In the genomic region with DNA sequence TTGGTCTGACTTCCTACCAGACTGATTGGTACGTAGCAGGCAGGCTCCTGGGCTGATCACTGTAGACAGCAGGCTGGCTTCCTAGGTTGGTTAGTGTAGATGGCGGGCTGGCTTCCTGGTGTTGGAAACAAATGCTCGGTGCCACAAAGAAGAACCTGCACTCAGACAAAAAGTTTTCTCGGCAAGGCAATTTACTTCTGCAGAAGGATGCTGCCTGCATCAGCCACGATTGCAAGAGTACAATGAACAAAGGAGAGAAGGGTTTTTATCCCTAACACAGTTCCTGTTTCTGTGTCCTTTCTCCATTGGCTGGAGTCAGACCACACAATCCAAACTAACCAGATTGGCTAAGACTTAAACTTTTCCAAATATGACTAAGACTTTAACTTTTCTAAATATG, we compare ENCODE assay signal across 21 cellular contexts.
DNase-seq lines count a peak whose midpoint lies in the region; ATAC-seq, FAIRE-seq and TF ChIP-seq lines count a peak whose summit lies in the region.
"Had no signal": no experiment of that assay in that cellular context is flagged by ENCODE, and none has a peak within 500 bp of the region (broad histone marks: within the 10 kb centered on the region; RNA-seq: fewer than 3 reads in every experiment).

No MANE protein-coding gene starts in this region.

- in situ Hi-C loops in HepG2 (cut with HindIII; ENCODE audit: extremely low pct_ligation_motif_present, low pct_unique_long_range_greater_than_20kb): no loop called here
- in situ Hi-C loops in KBM-7 (cut with MboI; ENCODE audit: low pct_unique_long_range_greater_than_20kb, low sequenced_read_pairs): no loop called here

- TF ChIP-seq RAD21 in HepG2 (CRISPR knock-in tag; IDR thresholded peaks at IDR 0.05): no peak

- H3K56ac ChIP-seq in mesendoderm (ENCODE audit: low read length): no peak overlapping the region

- TF ChIP-seq EP300 in HepG2 (IDR thresholded peaks at IDR 0.05; ENCODE audit: low read depth in 2 of 2, low read length in 2 of 2) (no peak), HepG2 (CRISPR knock-in tag; IDR thresholded peaks at IDR 0.05; ENCODE audit: borderline replicate concordance) (no peak)

- no peak overlapping the region for H3K18ac ChIP-seq in mesendoderm (ENCODE audit: low read length)

- H4K20me1 ChIP-seq in HepG2 (ENCODE audit: insufficient read depth, low read length): no peaks in the 10 kb centered on the region

- ATAC-seq in HepG2: no peak
- no peak for ATAC-seq in right lobe of liver
- no peak for ATAC-seq in GM19351 (IDR thresholded peaks at IDR 0.05; ENCODE audit: unreplicated experiment)
- ATAC-seq: CD8-positive, alpha-beta T cell; K562 had no signal

- H3K79me2 ChIP-seq in HepG2 (ENCODE audit: insufficient read depth, low read length): no peaks in the 10 kb centered on the region
- H3K79me2 ChIP-seq in mesendoderm (ENCODE audit: control insufficient read depth, insufficient read depth, low read length): no peaks in the 10 kb centered on the region

- no TSS peak for BruUV-seq in HepG2 (replicated peaks; lab: Mats Ljungman, UMichigan)

- no peak overlapping the region for H3K23ac ChIP-seq in mesendoderm (ENCODE audit: low read length)

- 30% methylated on average over 5 of the region's 5 CpGs for WGBS in HepG2 (ENCODE audit: low lambda C conversion rate)
- 60% methylated on average over 2 of the region's 5 CpGs for WGBS in right lobe of liver (ENCODE audit: insufficient coverage, low coverage, low lambda C conversion rate, missing lambda C conversion rate)
- WGBS in mesendoderm (ENCODE audit: extremely low coverage, insufficient coverage, low lambda C conversion rate): no CpG with 5 or more reads among the region's 5 CpGs

- no peak overlapping the region for H2BK5ac ChIP-seq in mesendoderm (ENCODE audit: low read length)

- no peaks in the 10 kb centered on the region for H3K36me3 ChIP-seq in HepG2 (replicated peaks in 1 of 2; ENCODE audit: control insufficient read depth in 1 of 2, insufficient read depth in 2 of 2, low read length in 2 of 2)
- no peaks in the 10 kb centered on the region for H3K36me3 ChIP-seq in right lobe of liver
- H3K36me3 ChIP-seq in mesendoderm (ENCODE audit: control insufficient read depth, insufficient read depth, low read length): no peaks in the 10 kb centered on the region
- H3K36me3 ChIP-seq: MG63 had no signal

- H2BK15ac ChIP-seq in mesendoderm (replicated peaks; ENCODE audit: low read depth): no peak overlapping the region

- H4K5ac ChIP-seq in mesendoderm (ENCODE audit: low read length): no peak overlapping the region

- H3K9ac ChIP-seq in HepG2 (ENCODE audit: insufficient read depth, low read depth, low read length) (no peak overlapping the region), mesendoderm (ENCODE audit: low read length) (no peak overlapping the region)
- H3K9ac ChIP-seq: SK-N-SH had no signal

- CTCF ChIA-PET in HepG2 (lab: Yijun Ruan, JAX; ENCODE audit: low intra/inter-chr PET ratio, low total read pairs): no interaction called here

- no peak for FAIRE-seq in HepG2 (lab: Jason Lieb, UNC)
- FAIRE-seq: G401.6, H54, K562 had no signal

- no peak overlapping the region for H3K4ac ChIP-seq in mesendoderm (ENCODE audit: low read depth, low read length)

- intact Hi-C loops in HepG2 (cut with micrococcal nuclease; ENCODE audit: unreplicated experiment) (no loop called here), right lobe of liver (cut with DNase I) (no loop called here)

- no peak for DNase-seq in HepG2 (ENCODE audit: low spot score)
- no peak for DNase-seq in right lobe of liver
- DNase-seq in KBM-7: peak; percentile 6
- DNase-seq in coronary artery (ENCODE audit: low spot score): peak; percentile 28
- DNase-seq in mesendoderm: peak; percentile 31
- DNase-seq in NCI-H2107 (lab: John Stamatoyannopoulos, UW): no peak
- DNase-seq: Caco-2; CD8-positive, alpha-beta T cell; MG63; NCI-H1105 treated with DMSO at 0.1 percent for 48 hours; NCI-H2029; NCI-H345; NCI-H510A treated with DMSO at 0.1 percent for 48 hours; NCI-H774; SK-N-SH; SW 1271 had no signal

- no peak for TF ChIP-seq POLR2A in HepG2 (IDR thresholded peaks at IDR 0.05; ENCODE audit: insufficient read depth in 1 of 2, low read depth in 2 of 2, low read length in 2 of 2)
- no peak for TF ChIP-seq POLR2A in right lobe of liver (IDR thresholded peaks at IDR 0.05)

- H3K4me2 ChIP-seq in HepG2 (ENCODE audit: low read depth, low read length) (no peak overlapping the region), mesendoderm (ENCODE audit: low read length) (no peak overlapping the region)
- H3K4me2 ChIP-seq: SK-N-SH had no signal

- TF ChIP-seq CTCF in HepG2 (CRISPR knock-in tag; IDR thresholded peaks at IDR 0.05) (no peak), right lobe of liver (IDR thresholded peaks at IDR 0.05) (no peak), coronary artery (IDR thresholded peaks at IDR 0.05) (no peak)

- no peak overlapping the region for H2AK5ac ChIP-seq in mesendoderm (ENCODE audit: low read length)

- H3K27ac ChIP-seq in HepG2 (ENCODE audit: extremely low read length, insufficient read depth, low read length) (no peak overlapping the region), right lobe of liver (no peak overlapping the region), coronary artery (no peak overlapping the region), mesendoderm (ENCODE audit: low read depth, low read length) (no peak overlapping the region)
- H3K27ac ChIP-seq: C4-2B had no signal

- H2AFZ ChIP-seq in HepG2 (ENCODE audit: low read length): no peak overlapping the region

- POLR2A ChIA-PET in HepG2 (lab: Yijun Ruan, JAX): no interaction called here

- H3K4me1 ChIP-seq in HepG2 (ENCODE audit: insufficient read depth, low read length) (no peaks in the 10 kb centered on the region), right lobe of liver (no peaks in the 10 kb centered on the region), mesendoderm (ENCODE audit: control insufficient read depth, low read depth, low read length) (no peaks in the 10 kb centered on the region)
- H3K4me1 ChIP-seq: Caco-2 had no signal

- H3K9me3 ChIP-seq in HepG2 (ENCODE audit: low read length) (peaks cover 33% of the 10 kb centered on the region), right lobe of liver (peaks cover 0 to 8% (median 0%) of the 10 kb centered on the region in 4 donors)
- H3K9me3 ChIP-seq: SK-N-SH had no signal

- H4K8ac ChIP-seq in mesendoderm (ENCODE audit: low read depth, low read length): no peak overlapping the region

- H3K4me3 ChIP-seq in HepG2 (replicated peaks in 1 of 3; ENCODE audit: insufficient read depth in 1 of 3, low read depth in 2 of 3, low read length in 3 of 3) (no peak overlapping the region), right lobe of liver (no peak overlapping the region), coronary artery (no peak overlapping the region), mesendoderm (ENCODE audit: low read length) (no peak overlapping the region)
- H3K4me3 ChIP-seq: K562, MG63 had no signal

- H2BK120ac ChIP-seq in mesendoderm (ENCODE audit: low read depth, low read length): no peak overlapping the region

- H3K79me1 ChIP-seq in mesendoderm (ENCODE audit: low read length): no peaks in the 10 kb centered on the region

- H3K27me3 ChIP-seq in HepG2 (ENCODE audit: control insufficient read depth in 1 of 2, insufficient read depth in 2 of 2, low read length in 2 of 2) (peaks cover under 1 to 22% of the 10 kb centered on the region in 2 experiments; a peak in 4 of 5 replicates), right lobe of liver (no peaks in the 10 kb centered on the region), mesendoderm (ENCODE audit: insufficient read depth, low read length, poor library complexity) (no peaks in the 10 kb centered on the region)
- H3K27me3 ChIP-seq: MG63 had no signal

TF ChIP-seq in HepG2, 621 proteins besides CTCF, POLR2A, EP300 and RAD21:
- TF ChIP-seq ZNF121 (CRISPR knock-in tag; IDR thresholded peaks at IDR 0.05) (no peak), ZNF562 (CRISPR knock-in tag; IDR thresholded peaks at IDR 0.05; ENCODE audit: borderline replicate concordance) (peak; percentile 48; the same call in 1 of the 2 replicates)

Comparison
In these comparisons a context has a peak if more than half of its experiments do, and no peak if none do; other contexts are left out.
1. DNase-seq: peak in KBM-7 (single experiment), coronary artery (single experiment) and mesendoderm (single experiment); none in HepG2 (single experiment), right lobe of liver (0 of 3) and NCI-H2107 (single experiment).